In genomic region chr7:70694909-70695803, GRCh38 we compare ENCODE assay signal across 7 cellular contexts.
DNase-seq lines count a peak whose midpoint lies in the region; ATAC-seq and TF ChIP-seq lines count a peak whose summit lies in the region.

No MANE protein-coding gene starts in this region.

- H3K36me3 ChIP-seq in kidney epithelial cell (ENCODE audit: control insufficient read depth, insufficient read depth, low read length) (no peaks in the 10 kb centered on the region), suprapubic skin (no peaks in the 10 kb centered on the region)

- no peaks in the 10 kb centered on the region for H3K27me3 ChIP-seq in kidney epithelial cell (ENCODE audit: control insufficient read depth, insufficient read depth, low read length)
- no peaks in the 10 kb centered on the region for H3K27me3 ChIP-seq in suprapubic skin

- H3K9me3 ChIP-seq in suprapubic skin: no peaks in the 10 kb centered on the region

- TF ChIP-seq POLR2A in suprapubic skin (IDR thresholded peaks at IDR 0.05): no peak

- no peak for TF ChIP-seq CTCF in GM10266 (IDR thresholded peaks at IDR 0.05; ENCODE audit: control insufficient read depth, insufficient read depth, low read depth, missing control alignments)
- no peak for TF ChIP-seq CTCF in kidney epithelial cell (IDR thresholded peaks at IDR 0.05; ENCODE audit: insufficient read depth, low read length, poor library complexity, severe bottlenecking)
- no peak for TF ChIP-seq CTCF in suprapubic skin (IDR thresholded peaks at IDR 0.05)

- ATAC-seq in HG03159 (IDR thresholded peaks at IDR 0.05; ENCODE audit: unreplicated experiment): no peak
- ATAC-seq in GM18870 (IDR thresholded peaks at IDR 0.05; ENCODE audit: unreplicated experiment): no peak

- DNase-seq in GM10266 (ENCODE audit: extremely low spot score) (peak; percentile 50), HT1080 (ENCODE audit: low read depth) (peak; percentile 21), astrocyte of the hippocampus (ENCODE audit: low read depth, low spot score) (peak; percentile 59), kidney epithelial cell (ENCODE audit: low read depth) (no peak), suprapubic skin (ENCODE audit: low spot score in 2 of 2) (peak in 1 of 2 donors; percentile 68)

- no peak for TF ChIP-seq EP300 in suprapubic skin (IDR thresholded peaks at IDR 0.05)

- WGBS in suprapubic skin: under 1% methylated on average over 37 of the region's 82 CpGs

- peak overlapping the region; percentile 92 for H3K27ac ChIP-seq in suprapubic skin

- H3K4me1 ChIP-seq in suprapubic skin: peaks cover 24% of the 10 kb centered on the region

- peak overlapping the region; percentile 91 for H3K4me3 ChIP-seq in kidney epithelial cell (ENCODE audit: low read depth, low read length)
- peak overlapping the region; percentile 65 for H3K4me3 ChIP-seq in suprapubic skin
